Comparison of ENCODE assay signal across 1 cellular context in the genomic region with DNA sequence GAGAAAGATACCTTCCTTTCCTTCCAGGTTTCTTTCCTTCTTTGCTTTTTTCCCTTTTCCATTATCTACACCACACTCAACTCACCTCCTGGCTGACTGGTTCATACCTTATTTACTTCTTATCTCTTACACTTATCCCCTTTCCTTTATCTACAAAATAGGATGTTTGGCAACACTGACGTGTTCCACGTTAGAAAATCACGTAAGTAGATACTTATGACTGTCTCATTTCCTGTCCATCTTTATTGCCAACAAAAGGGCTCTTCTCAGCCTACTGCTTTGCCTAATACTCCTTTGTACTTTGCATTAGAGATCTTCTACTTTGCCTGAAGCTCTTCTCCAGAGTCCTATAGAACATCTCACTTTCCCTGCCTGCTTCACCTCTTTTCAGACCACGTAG.
TF ChIP-seq lines count a peak whose summit lies in the region.

No MANE protein-coding gene starts in this region.

TF ChIP-seq in HEK293, 187 proteins besides CTCF, POLR2A, EP300 and RAD21 (continued from another document and continues in another):
- no peak for TF ChIP-seq ZNF426 (tag by site-specific recombination; IDR thresholded peaks at IDR 0.05)
- TF ChIP-seq ZNF521 (tag by site-specific recombination; IDR thresholded peaks at IDR 0.05) = no peak
- TF ChIP-seq, protein P1, sequence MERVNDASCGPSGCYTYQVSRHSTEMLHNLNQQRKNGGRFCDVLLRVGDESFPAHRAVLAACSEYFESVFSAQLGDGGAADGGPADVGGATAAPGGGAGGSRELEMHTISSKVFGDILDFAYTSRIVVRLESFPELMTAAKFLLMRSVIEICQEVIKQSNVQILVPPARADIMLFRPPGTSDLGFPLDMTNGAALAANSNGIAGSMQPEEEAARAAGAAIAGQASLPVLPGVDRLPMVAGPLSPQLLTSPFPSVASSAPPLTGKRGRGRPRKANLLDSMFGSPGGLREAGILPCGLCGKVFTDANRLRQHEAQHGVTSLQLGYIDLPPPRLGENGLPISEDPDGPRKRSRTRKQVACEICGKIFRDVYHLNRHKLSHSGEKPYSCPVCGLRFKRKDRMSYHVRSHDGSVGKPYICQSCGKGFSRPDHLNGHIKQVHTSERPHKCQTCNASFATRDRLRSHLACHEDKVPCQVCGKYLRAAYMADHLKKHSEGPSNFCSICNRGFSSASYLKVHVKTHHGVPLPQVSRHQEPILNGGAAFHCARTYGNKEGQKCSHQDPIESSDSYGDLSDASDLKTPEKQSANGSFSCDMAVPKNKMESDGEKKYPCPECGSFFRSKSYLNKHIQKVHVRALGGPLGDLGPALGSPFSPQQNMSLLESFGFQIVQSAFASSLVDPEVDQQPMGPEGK (tag by site-specific recombination; IDR thresholded peaks at IDR 0.05) = no peak
- TF ChIP-seq, protein P2, sequence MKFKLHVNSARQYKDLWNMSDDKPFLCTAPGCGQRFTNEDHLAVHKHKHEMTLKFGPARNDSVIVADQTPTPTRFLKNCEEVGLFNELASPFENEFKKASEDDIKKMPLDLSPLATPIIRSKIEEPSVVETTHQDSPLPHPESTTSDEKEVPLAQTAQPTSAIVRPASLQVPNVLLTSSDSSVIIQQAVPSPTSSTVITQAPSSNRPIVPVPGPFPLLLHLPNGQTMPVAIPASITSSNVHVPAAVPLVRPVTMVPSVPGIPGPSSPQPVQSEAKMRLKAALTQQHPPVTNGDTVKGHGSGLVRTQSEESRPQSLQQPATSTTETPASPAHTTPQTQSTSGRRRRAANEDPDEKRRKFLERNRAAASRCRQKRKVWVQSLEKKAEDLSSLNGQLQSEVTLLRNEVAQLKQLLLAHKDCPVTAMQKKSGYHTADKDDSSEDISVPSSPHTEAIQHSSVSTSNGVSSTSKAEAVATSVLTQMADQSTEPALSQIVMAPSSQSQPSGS (tag by site-specific recombination; IDR thresholded peaks at IDR 0.05; ENCODE audit: low read depth) = no peak
- TF ChIP-seq ZNF785 (tag by site-specific recombination; IDR thresholded peaks at IDR 0.05) = no peak
- TF ChIP-seq SP3 (tag by site-specific recombination; IDR thresholded peaks at IDR 0.05) = no peak; the same call in 1 of the 2 replicates
- TF ChIP-seq ZNF132 (tag by site-specific recombination; IDR thresholded peaks at IDR 0.05; ENCODE audit: borderline replicate concordance) = no peak
- TF ChIP-seq YY1 (tag by site-specific recombination; IDR thresholded peaks at IDR 0.05) = no peak
- TF ChIP-seq SP2 (tag by site-specific recombination; IDR thresholded peaks at IDR 0.05) = no peak
- no peak for TF ChIP-seq ZNF670 (tag by site-specific recombination; IDR thresholded peaks at IDR 0.05; ENCODE audit: low read depth)
- TF ChIP-seq, protein P3, sequence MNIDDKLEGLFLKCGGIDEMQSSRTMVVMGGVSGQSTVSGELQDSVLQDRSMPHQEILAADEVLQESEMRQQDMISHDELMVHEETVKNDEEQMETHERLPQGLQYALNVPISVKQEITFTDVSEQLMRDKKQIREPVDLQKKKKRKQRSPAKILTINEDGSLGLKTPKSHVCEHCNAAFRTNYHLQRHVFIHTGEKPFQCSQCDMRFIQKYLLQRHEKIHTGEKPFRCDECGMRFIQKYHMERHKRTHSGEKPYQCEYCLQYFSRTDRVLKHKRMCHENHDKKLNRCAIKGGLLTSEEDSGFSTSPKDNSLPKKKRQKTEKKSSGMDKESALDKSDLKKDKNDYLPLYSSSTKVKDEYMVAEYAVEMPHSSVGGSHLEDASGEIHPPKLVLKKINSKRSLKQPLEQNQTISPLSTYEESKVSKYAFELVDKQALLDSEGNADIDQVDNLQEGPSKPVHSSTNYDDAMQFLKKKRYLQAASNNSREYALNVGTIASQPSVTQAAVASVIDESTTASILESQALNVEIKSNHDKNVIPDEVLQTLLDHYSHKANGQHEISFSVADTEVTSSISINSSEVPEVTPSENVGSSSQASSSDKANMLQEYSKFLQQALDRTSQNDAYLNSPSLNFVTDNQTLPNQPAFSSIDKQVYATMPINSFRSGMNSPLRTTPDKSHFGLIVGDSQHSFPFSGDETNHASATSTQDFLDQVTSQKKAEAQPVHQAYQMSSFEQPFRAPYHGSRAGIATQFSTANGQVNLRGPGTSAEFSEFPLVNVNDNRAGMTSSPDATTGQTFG (tag by site-specific recombination; IDR thresholded peaks at IDR 0.05; ENCODE audit: borderline replicate concordance) = no peak
- TF ChIP-seq ZNF2 (tag by site-specific recombination; IDR thresholded peaks at IDR 0.05) = no peak
- no peak for TF ChIP-seq ZNF24 (tag by site-specific recombination; IDR thresholded peaks at IDR 0.05)
- TF ChIP-seq OVOL3 (tag by site-specific recombination; IDR thresholded peaks at IDR 0.05) = peak; percentile 64; the same call in 1 of the 2 replicates
- TF ChIP-seq ZNF654 (tag by site-specific recombination; IDR thresholded peaks at IDR 0.05; ENCODE audit: low read depth) = no peak
- TF ChIP-seq GFI1B (tag by site-specific recombination; IDR thresholded peaks at IDR 0.05) = no peak
- TF ChIP-seq, protein P4, sequence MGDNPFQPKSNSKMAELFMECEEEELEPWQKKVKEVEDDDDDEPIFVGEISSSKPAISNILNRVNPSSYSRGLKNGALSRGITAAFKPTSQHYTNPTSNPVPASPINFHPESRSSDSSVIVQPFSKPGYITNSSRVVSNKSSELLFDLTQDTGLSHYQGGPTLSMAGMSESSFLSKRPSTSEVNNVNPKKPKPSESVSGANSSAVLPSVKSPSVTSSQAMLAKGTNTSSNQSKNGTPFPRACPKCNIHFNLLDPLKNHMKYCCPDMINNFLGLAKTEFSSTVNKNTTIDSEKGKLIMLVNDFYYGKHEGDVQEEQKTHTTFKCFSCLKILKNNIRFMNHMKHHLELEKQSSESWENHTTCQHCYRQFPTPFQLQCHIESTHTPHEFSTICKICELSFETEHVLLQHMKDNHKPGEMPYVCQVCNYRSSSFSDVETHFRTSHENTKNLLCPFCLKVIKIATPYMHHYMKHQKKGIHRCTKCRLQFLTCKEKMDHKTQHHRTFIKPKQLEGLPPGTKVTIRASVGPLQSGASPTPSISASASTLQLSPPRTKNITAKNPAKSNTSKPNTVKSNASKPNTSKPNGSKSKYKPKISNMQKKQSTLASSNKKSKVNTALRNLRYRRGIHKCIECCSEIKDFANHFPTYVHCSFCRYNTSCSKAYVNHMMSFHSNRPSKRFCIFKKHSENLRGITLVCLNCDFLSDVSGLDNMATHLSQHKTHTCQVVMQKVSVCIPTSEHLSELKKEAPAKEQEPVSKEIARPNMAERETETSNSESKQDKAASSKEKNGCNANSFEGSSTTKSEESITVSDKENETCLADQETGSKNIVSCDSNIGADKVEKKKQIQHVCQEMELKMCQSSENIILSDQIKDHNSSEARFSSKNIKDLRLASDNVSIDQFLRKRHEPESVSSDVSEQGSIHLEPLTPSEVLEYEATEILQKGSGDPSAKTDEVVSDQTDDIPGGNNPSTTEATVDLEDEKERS (tag by site-specific recombination; IDR thresholded peaks at IDR 0.05) = no peak
- TF ChIP-seq, protein P5, sequence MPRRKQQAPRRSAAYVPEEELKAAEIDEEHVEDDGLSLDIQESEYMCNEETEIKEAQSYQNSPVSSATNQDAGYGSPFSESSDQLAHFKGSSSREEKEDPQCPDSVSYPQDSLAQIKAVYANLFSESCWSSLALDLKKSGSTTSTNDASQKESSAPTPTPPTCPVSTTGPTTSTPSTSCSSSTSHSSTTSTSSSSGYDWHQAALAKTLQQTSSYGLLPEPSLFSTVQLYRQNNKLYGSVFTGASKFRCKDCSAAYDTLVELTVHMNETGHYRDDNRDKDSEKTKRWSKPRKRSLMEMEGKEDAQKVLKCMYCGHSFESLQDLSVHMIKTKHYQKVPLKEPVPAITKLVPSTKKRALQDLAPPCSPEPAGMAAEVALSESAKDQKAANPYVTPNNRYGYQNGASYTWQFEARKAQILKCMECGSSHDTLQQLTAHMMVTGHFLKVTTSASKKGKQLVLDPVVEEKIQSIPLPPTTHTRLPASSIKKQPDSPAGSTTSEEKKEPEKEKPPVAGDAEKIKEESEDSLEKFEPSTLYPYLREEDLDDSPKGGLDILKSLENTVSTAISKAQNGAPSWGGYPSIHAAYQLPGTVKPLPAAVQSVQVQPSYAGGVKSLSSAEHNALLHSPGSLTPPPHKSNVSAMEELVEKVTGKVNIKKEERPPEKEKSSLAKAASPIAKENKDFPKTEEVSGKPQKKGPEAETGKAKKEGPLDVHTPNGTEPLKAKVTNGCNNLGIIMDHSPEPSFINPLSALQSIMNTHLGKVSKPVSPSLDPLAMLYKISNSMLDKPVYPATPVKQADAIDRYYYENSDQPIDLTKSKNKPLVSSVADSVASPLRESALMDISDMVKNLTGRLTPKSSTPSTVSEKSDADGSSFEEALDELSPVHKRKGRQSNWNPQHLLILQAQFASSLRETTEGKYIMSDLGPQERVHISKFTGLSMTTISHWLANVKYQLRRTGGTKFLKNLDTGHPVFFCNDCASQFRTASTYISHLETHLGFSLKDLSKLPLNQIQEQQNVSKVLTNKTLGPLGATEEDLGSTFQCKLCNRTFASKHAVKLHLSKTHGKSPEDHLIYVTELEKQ (tag by site-specific recombination; IDR thresholded peaks at IDR 0.05; ENCODE audit: borderline replicate concordance) = peak; percentile 73; the same call in 1 of the 2 replicates
- TF ChIP-seq ZNF830 (tag by site-specific recombination; IDR thresholded peaks at IDR 0.05; ENCODE audit: low read depth) = no peak
- TF ChIP-seq YY2 (tag by site-specific recombination; IDR thresholded peaks at IDR 0.05) = no peak
- TF ChIP-seq ZNF341 (tag by site-specific recombination; IDR thresholded peaks at IDR 0.05; ENCODE audit: low read depth) = no peak
- TF ChIP-seq ZNF747 (tag by site-specific recombination; IDR thresholded peaks at IDR 0.05) = no peak
- TF ChIP-seq ZNF596 (tag by site-specific recombination; IDR thresholded peaks at IDR 0.05) = no peak
- TF ChIP-seq, protein P6, sequence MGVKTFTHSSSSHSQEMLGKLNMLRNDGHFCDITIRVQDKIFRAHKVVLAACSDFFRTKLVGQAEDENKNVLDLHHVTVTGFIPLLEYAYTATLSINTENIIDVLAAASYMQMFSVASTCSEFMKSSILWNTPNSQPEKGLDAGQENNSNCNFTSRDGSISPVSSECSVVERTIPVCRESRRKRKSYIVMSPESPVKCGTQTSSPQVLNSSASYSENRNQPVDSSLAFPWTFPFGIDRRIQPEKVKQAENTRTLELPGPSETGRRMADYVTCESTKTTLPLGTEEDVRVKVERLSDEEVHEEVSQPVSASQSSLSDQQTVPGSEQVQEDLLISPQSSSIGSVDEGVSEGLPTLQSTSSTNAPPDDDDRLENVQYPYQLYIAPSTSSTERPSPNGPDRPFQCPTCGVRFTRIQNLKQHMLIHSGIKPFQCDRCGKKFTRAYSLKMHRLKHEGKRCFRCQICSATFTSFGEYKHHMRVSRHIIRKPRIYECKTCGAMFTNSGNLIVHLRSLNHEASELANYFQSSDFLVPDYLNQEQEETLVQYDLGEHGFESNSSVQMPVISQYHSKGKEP (tag by site-specific recombination; IDR thresholded peaks at IDR 0.05) = no peak
- no peak for TF ChIP-seq ZNF561 (tag by site-specific recombination; IDR thresholded peaks at IDR 0.05; ENCODE audit: borderline replicate concordance)
- TF ChIP-seq, protein P7, sequence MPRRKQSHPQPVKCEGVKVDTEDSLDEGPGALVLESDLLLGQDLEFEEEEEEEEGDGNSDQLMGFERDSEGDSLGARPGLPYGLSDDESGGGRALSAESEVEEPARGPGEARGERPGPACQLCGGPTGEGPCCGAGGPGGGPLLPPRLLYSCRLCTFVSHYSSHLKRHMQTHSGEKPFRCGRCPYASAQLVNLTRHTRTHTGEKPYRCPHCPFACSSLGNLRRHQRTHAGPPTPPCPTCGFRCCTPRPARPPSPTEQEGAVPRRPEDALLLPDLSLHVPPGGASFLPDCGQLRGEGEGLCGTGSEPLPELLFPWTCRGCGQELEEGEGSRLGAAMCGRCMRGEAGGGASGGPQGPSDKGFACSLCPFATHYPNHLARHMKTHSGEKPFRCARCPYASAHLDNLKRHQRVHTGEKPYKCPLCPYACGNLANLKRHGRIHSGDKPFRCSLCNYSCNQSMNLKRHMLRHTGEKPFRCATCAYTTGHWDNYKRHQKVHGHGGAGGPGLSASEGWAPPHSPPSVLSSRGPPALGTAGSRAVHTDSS (tag by site-specific recombination; IDR thresholded peaks at IDR 0.05) = no peak
- TF ChIP-seq, protein P8, sequence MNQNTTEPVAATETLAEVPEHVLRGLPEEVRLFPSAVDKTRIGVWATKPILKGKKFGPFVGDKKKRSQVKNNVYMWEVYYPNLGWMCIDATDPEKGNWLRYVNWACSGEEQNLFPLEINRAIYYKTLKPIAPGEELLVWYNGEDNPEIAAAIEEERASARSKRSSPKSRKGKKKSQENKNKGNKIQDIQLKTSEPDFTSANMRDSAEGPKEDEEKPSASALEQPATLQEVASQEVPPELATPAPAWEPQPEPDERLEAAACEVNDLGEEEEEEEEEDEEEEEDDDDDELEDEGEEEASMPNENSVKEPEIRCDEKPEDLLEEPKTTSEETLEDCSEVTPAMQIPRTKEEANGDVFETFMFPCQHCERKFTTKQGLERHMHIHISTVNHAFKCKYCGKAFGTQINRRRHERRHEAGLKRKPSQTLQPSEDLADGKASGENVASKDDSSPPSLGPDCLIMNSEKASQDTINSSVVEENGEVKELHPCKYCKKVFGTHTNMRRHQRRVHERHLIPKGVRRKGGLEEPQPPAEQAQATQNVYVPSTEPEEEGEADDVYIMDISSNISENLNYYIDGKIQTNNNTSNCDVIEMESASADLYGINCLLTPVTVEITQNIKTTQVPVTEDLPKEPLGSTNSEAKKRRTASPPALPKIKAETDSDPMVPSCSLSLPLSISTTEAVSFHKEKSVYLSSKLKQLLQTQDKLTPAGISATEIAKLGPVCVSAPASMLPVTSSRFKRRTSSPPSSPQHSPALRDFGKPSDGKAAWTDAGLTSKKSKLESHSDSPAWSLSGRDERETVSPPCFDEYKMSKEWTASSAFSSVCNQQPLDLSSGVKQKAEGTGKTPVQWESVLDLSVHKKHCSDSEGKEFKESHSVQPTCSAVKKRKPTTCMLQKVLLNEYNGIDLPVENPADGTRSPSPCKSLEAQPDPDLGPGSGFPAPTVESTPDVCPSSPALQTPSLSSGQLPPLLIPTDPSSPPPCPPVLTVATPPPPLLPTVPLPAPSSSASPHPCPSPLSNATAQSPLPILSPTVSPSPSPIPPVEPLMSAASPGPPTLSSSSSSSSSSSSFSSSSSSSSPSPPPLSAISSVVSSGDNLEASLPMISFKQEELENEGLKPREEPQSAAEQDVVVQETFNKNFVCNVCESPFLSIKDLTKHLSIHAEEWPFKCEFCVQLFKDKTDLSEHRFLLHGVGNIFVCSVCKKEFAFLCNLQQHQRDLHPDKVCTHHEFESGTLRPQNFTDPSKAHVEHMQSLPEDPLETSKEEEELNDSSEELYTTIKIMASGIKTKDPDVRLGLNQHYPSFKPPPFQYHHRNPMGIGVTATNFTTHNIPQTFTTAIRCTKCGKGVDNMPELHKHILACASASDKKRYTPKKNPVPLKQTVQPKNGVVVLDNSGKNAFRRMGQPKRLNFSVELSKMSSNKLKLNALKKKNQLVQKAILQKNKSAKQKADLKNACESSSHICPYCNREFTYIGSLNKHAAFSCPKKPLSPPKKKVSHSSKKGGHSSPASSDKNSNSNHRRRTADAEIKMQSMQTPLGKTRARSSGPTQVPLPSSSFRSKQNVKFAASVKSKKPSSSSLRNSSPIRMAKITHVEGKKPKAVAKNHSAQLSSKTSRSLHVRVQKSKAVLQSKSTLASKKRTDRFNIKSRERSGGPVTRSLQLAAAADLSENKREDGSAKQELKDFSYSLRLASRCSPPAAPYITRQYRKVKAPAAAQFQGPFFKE (tag by site-specific recombination; IDR thresholded peaks at IDR 0.05; ENCODE audit: borderline replicate concordance) = no peak
- no peak for TF ChIP-seq GLIS2 (tag by site-specific recombination; IDR thresholded peaks at IDR 0.05)
- TF ChIP-seq TCF7L2 (IDR thresholded peaks at IDR 0.05; ENCODE audit: borderline replicate concordance, low read depth, low read length) = no peak
- TF ChIP-seq WT1 (tag by site-specific recombination; IDR thresholded peaks at IDR 0.05) = no peak
- TF ChIP-seq FEZF1 (tag by site-specific recombination; IDR thresholded peaks at IDR 0.05) = 0 out of 2 replicates have a peak, but pooled peaks have one; percentile 33
